In the genomic region with DNA sequence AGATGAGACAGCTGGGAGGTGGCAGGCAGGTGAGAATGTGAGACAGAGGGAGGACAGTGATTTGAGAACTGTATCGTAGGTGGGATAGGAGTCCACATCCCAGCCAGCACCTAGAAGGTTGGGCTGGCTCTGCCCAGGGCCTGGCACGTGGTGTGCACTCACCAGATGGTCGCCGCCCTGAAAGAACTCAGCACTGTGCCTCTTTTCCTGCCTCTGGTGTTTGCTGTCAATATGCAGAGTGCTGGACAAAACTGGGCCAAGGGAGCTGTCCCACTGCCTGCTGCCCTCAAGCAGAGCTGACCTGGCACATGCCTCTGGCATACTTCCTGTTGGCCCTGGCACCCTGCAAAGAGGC, we compare ENCODE assay signal across 1 cellular context.
TF ChIP-seq lines count a peak whose summit lies in the region.

No MANE protein-coding gene starts in this region.

TF ChIP-seq in SK-N-SH, 30 proteins besides CTCF, POLR2A, EP300 and RAD21:
- TF ChIP-seq MXI1 (IDR thresholded peaks at IDR 0.05; ENCODE audit: low read depth, low read length): peak; percentile 38; the same call in 1 of the 2 replicates
- 0 out of 2 replicates have a peak, but pooled peaks have one; percentile 17 for TF ChIP-seq REST (IDR thresholded peaks at IDR 0.05; ENCODE audit: low read depth, low read length)
- TF ChIP-seq RXRA (IDR thresholded peaks at IDR 0.05; ENCODE audit: borderline replicate concordance, low read depth): no peak
- TF ChIP-seq TAF1 (IDR thresholded peaks at IDR 0.05; ENCODE audit: borderline replicate concordance, low read depth, low read length): no peak
TF ChIP-seq in SK-N-SH: peak in this region for 2.
